In the genomic region with DNA sequence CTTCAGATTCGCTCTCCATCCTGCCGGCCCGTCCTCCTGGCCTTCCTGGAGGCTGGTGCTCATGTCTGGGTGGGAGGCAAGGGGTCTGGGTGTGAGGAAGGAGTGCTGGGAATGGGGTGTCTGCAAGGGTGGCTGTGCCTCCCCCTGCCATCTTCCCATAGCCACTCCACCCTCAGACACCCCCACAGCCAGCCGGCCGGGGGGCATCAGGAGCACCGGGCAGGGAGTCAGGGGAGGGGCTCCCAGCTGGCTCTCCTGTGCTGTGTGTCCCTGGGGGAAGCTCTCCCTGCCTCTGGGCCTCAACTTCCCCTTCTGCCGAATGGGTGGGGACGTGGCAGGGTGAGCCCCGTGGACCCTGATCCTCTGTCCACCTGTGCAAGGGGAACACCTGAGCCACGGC, we compare ENCODE assay signal across 24 cellular contexts. TPM values are rescaled to one million over a fixed set of nuclear protein-coding genes. Genes with fewer than 3 reads are reported as not detected.
DNase-seq lines count a peak whose midpoint lies in the region; ATAC-seq, FAIRE-seq and TF ChIP-seq lines count a peak whose summit lies in the region.
"Had no signal": no experiment of that assay in that cellular context is flagged by ENCODE, and none has a peak within 500 bp of the region (broad histone marks: within the 10 kb centered on the region; RNA-seq: fewer than 3 reads in every experiment).

No MANE protein-coding gene starts in this region.

- H3K9me3 Mint-ChIP-seq in CD4-positive, alpha-beta T cell: no peaks in the 10 kb centered on the region
- H3K9me3 Mint-ChIP-seq: CD4-positive, CD25-positive, alpha-beta regulatory T cell; CD8-positive, alpha-beta memory T cell; GM23338 had no signal

- no peak for TF ChIP-seq POLR2A in H1 (IDR thresholded peaks at IDR 0.05; ENCODE audit: control extremely low read depth in 1 of 2, low read depth in 2 of 2, low read length in 2 of 2)

- CTCF ChIA-PET in H1 (lab: Charles Lee; ENCODE audit: partially characterized antibody): interaction anchor here (0.7 to 2.4 kb wide), 15 partner anchors 8 to 352 kb away, joined by 3 to 14 read pairs (median 4); no protein-coding TSS in a partner anchor
- CTCF ChIA-PET in CD4-positive, alpha-beta T cell (lab: Charles Lee): no interaction called here

- no peak overlapping the region for H4K5ac ChIP-seq in H1 (ENCODE audit: insufficient read length, low read depth, low read length)

- DNase-seq in H1 (ENCODE audit: low read depth in 1 of 2, low spot score in 2 of 2): no peak
- DNase-seq in SHP77 treated with DMSO at 0.1 percent for 48 hours (lab: John Stamatoyannopoulos, UW): no peak
- no peak for DNase-seq in CD4-positive, alpha-beta T cell
- DNase-seq: 8988T; ACHN; AML-193; BE2C; CD4-positive, CD25-positive, alpha-beta regulatory T cell; CD8-positive, alpha-beta memory T cell; DMS 273 treated with DMSO at 0.1 percent for 48 hours; DMS79; GF-D8; HFFc6 had no signal

- H3K14ac ChIP-seq in H1 (ENCODE audit: insufficient read length): no peak overlapping the region

- no peaks in the 10 kb centered on the region for H3K36me3 Mint-ChIP-seq in CD4-positive, alpha-beta T cell (ENCODE audit: low read depth)
- H3K36me3 Mint-ChIP-seq: CD4-positive, CD25-positive, alpha-beta regulatory T cell; CD8-positive, alpha-beta memory T cell had no signal

- POLR2A ChIA-PET in H1 (lab: Charles Lee; ENCODE audit: partially characterized antibody): interaction anchor here (0.9 to 1.2 kb wide), 3 partner anchors 12 to 18 kb away, joined by 3 read pairs; no protein-coding TSS in a partner anchor
- POLR2A ChIA-PET in CD4-positive, alpha-beta T cell (lab: Charles Lee): no interaction called here

- no peak for TF ChIP-seq RAD21 in H1 (IDR thresholded peaks at IDR 0.05 in 1 of 2, conservative IDR thresholded peaks at IDR 0.05 in 1 of 2; ENCODE audit: low read depth in 2 of 2, low read length in 2 of 2)

- no peak overlapping the region for H2BK15ac ChIP-seq in H1 (ENCODE audit: low read length)

- H3K79me2 ChIP-seq in H1 (ENCODE audit: control insufficient read depth in 1 of 2, insufficient read depth in 2 of 2, low read length in 2 of 2): peaks cover 0 to 3% of the 10 kb centered on the region in 2 experiments; a peak in 1 of 4 replicates

- no peak overlapping the region for H3K23ac ChIP-seq in H1 (ENCODE audit: insufficient read length)

- H3K27me3 Mint-ChIP-seq in CD4-positive, alpha-beta T cell: no peaks in the 10 kb centered on the region
- H3K27me3 Mint-ChIP-seq: CD4-positive, CD25-positive, alpha-beta regulatory T cell had no signal

- H2BK120ac ChIP-seq in H1 (replicated peaks; ENCODE audit: low read depth, low read length): no peak overlapping the region

- no peak for FAIRE-seq in H1 (lab: Jason Lieb, UNC)
- FAIRE-seq: A549, D721Med, GM12891, GM18507, H54 had no signal

- H3K18ac ChIP-seq in H1 (ENCODE audit: extremely low read depth, low read length): no peak overlapping the region

- H3K4me1 ChIP-seq in BLaER1 (peaks cover 26% of the 10 kb centered on the region), H1 (replicated peaks in 1 of 4; ENCODE audit: control insufficient read depth in 3 of 4, insufficient read depth in 4 of 4, low read length in 3 of 4) (no peaks in the 10 kb centered on the region; a peak in 1 of 7 replicates)
- H3K4me1 ChIP-seq: A549, BE2C, HAP-1 had no signal

- no peak overlapping the region for H2BK5ac ChIP-seq in H1 (ENCODE audit: low read depth, low read length)

- H3K4me3 Mint-ChIP-seq in CD4-positive, alpha-beta T cell: no peak overlapping the region
- H3K4me3 Mint-ChIP-seq: CD4-positive, CD25-positive, alpha-beta regulatory T cell; CD8-positive, alpha-beta memory T cell; GM23338; HFFc6 had no signal

- intact Hi-C loops in CD4-positive, alpha-beta T cell (cut with DNase I, micrococcal nuclease): no loop called here

- H4K20me1 ChIP-seq in BLaER1 (no peaks in the 10 kb centered on the region), H1 (replicated peaks in 1 of 2; ENCODE audit: control insufficient read depth in 1 of 2, insufficient read depth in 2 of 2, low read length in 2 of 2) (peaks cover 0 to 6% of the 10 kb centered on the region in 2 experiments)

- ATAC-seq in HG02884 (IDR thresholded peaks at IDR 0.05; ENCODE audit: unreplicated experiment): no peak
- ATAC-seq in CD4-positive, alpha-beta T cell (ENCODE audit: poor library complexity): no peak
- ATAC-seq: GM23338 had no signal

- H2AFZ ChIP-seq in H1 (ENCODE audit: low read length): no peak overlapping the region
- H2AFZ ChIP-seq: GM23338 had no signal

- H3K4me1 Mint-ChIP-seq in CD4-positive, alpha-beta T cell (ENCODE audit: low read depth): no peaks in the 10 kb centered on the region
- H3K4me1 Mint-ChIP-seq: CD4-positive, CD25-positive, alpha-beta regulatory T cell; CD8-positive, alpha-beta memory T cell had no signal

- H3K27me3 ChIP-seq in BLaER1 (no peaks in the 10 kb centered on the region), H1 (replicated peaks in 1 of 4; ENCODE audit: control insufficient read depth in 3 of 4, extremely low read depth in 1 of 4, insufficient read depth in 3 of 4, low read length in 3 of 4) (no peaks in the 10 kb centered on the region)
- no peaks in the 10 kb centered on the region for H3K27me3 ChIP-seq in CD4-positive, alpha-beta T cell (ENCODE audit: control insufficient read depth, insufficient read depth, low read length)

- H3K9me3 ChIP-seq in BLaER1: no peaks in the 10 kb centered on the region
- no peaks in the 10 kb centered on the region for H3K9me3 ChIP-seq in KOPT-K1 (ENCODE audit: insufficient read depth, low read length, poor library complexity, severe bottlenecking)
- H3K9me3 ChIP-seq in H1 (ENCODE audit: insufficient read depth in 2 of 2, low read depth in 1 of 2, low read length in 1 of 2): peaks cover 0 to 3% of the 10 kb centered on the region in 2 experiments; a peak in 1 of 4 replicates
- no peaks in the 10 kb centered on the region for H3K9me3 ChIP-seq in CD4-positive, alpha-beta T cell (ENCODE audit: control insufficient read depth, low read length)
- H3K9me3 ChIP-seq: A549, BE2C, HAP-1 had no signal

- no peak overlapping the region for H3K4ac ChIP-seq in H1 (replicated peaks; ENCODE audit: insufficient read length, low read depth, low read length)

- no peak overlapping the region for H3K27ac Mint-ChIP-seq in CD4-positive, alpha-beta T cell
- H3K27ac Mint-ChIP-seq: CD4-positive, CD25-positive, alpha-beta regulatory T cell; GM23338; HFFc6 had no signal

- H2BK20ac ChIP-seq in H1 (ENCODE audit: low read length): no peak overlapping the region

- H3K79me1 ChIP-seq in H1 (ENCODE audit: low read depth, low read length): no peaks in the 10 kb centered on the region

- H3K4me2 ChIP-seq in BLaER1 (peak overlapping the region; percentile 73), H1 (ENCODE audit: insufficient read depth in 1 of 2, low read depth in 2 of 2, low read length in 2 of 2) (no peak overlapping the region)
- H3K4me2 ChIP-seq: A549, GM23338 had no signal

- no peaks in the 10 kb centered on the region for H3K23me2 ChIP-seq in H1 (ENCODE audit: low read depth, low read length)

- H3K4me3 ChIP-seq in BLaER1 (no peak overlapping the region), H1 (ENCODE audit: extremely low read depth in 1 of 4, insufficient read depth in 2 of 4, low read depth in 3 of 4, low read length in 4 of 4) (no peak overlapping the region)
- H3K4me3 ChIP-seq: A549, GM23338, HAP-1 had no signal

- no peak for TF ChIP-seq EP300 in H1 (IDR thresholded peaks at IDR 0.05; ENCODE audit: borderline replicate concordance in 1 of 2, low read depth in 2 of 2, low read length in 2 of 2)

- no peak for TF ChIP-seq CTCF in H1 (IDR thresholded peaks at IDR 0.05; ENCODE audit: control extremely low read depth in 1 of 3, insufficient read depth in 1 of 3, low read depth in 1 of 3, low read length in 3 of 3)
- no peak for TF ChIP-seq CTCF in CD4-positive, alpha-beta T cell (IDR thresholded peaks at IDR 0.05)

- 92% methylated on average over 10 of the region's 10 CpGs; no CpG with 5 or more reads in 1 of the 2 experiments for WGBS in H1 (ENCODE audit: extremely low coverage in 1 of 2, insufficient coverage in 1 of 2, insufficient read length in 1 of 2, insufficient replicate concordance in 2 of 2, low coverage in 1 of 2, low lambda C conversion rate in 2 of 2, missing lambda C conversion rate in 1 of 2), 2 experiments

- H3K9ac ChIP-seq in BLaER1 (no peak overlapping the region), H1 (replicated peaks in 1 of 4; ENCODE audit: extremely low read depth in 1 of 4, low read depth in 3 of 4, low read length in 3 of 4) (no peak overlapping the region)

- no peak overlapping the region for H4K91ac ChIP-seq in H1 (replicated peaks; ENCODE audit: insufficient read length, low read length)

- no peaks in the 10 kb centered on the region for H3K36me3 ChIP-seq in BLaER1
- no peaks in the 10 kb centered on the region for H3K36me3 ChIP-seq in KOPT-K1 (ENCODE audit: insufficient read depth, low read length)
- no peaks in the 10 kb centered on the region for H3K36me3 ChIP-seq in H1 (ENCODE audit: control insufficient read depth in 2 of 4, insufficient read depth in 4 of 4, low read length in 3 of 4)
- H3K36me3 ChIP-seq: BE2C, HAP-1 had no signal

- H2BK12ac ChIP-seq in H1 (ENCODE audit: low read depth, low read length): no peak overlapping the region

- H2AK5ac ChIP-seq in H1 (ENCODE audit: low read depth, low read length): no peak overlapping the region

- H3K56ac ChIP-seq in H1 (replicated peaks; ENCODE audit: insufficient read length, low read depth, low read length): no peak overlapping the region

- H4K8ac ChIP-seq in H1 (ENCODE audit: extremely low read depth, insufficient read depth, low read length): peak overlapping the region; percentile 51; the same call in 1 of the 2 replicates

- H3K27ac ChIP-seq in BLaER1 (no peak overlapping the region), KOPT-K1 (ENCODE audit: low read depth, low read length, poor library complexity, severe bottlenecking) (peak overlapping the region; percentile 57), H1 (ENCODE audit: low read depth, low read length) (no peak overlapping the region)
- H3K27ac ChIP-seq in CD4-positive, alpha-beta T cell (ENCODE audit: low read depth, low read length): no peak overlapping the region
- H3K27ac ChIP-seq: A549, C4-2B had no signal

TF ChIP-seq in H1, 55 proteins besides CTCF, POLR2A, EP300 and RAD21 (continues in another document):
- no peak for TF ChIP-seq ASH2L (IDR thresholded peaks at IDR 0.05; ENCODE audit: low read length)
- TF ChIP-seq BRCA1 (IDR thresholded peaks at IDR 0.05; ENCODE audit: low read depth, low read length): no peak
- no peak for TF ChIP-seq RXRA (IDR thresholded peaks at IDR 0.05; ENCODE audit: insufficient read depth, low read depth, low read length)

RNA-seq across cellular contexts. Expression of gene MICALL2, which starts 18.6 kb away (rescaled TPM):
- 7.7 and 8.5 TPM in 2 replicates for total RNA-seq in H1 (2021; fragmentation: NEBNext Ultra II Directional; extraction: Animal tissue kit (Norgen Biotek cat#: 25700))
- 5.3 and 7.4 TPM in 2 replicates for polyA plus RNA-seq in H1 (2011; rRNA removed)
- polyA plus RNA-seq in H1 (2011; cell fraction: cytosol; rRNA removed): 7.2 TPM
- polyA plus RNA-seq in H1 (2011; cell fraction: nucleus; rRNA removed): 64.5 TPM
- polyA plus RNA-seq in H1 (2012, experiment 1 of 2): 4.7 to 12.0 TPM (median 11.0 TPM) in 4 replicates
- polyA plus RNA-seq in H1 (2012, experiment 2 of 2): 4.4 TPM
- 8.1 TPM for polyA plus RNA-seq in H1 (2013, experiment 1 of 2)
- 6.8 TPM for polyA plus RNA-seq in H1 (2013, experiment 2 of 2)
- polyA minus RNA-seq in H1 (2011; rRNA and poly(A)+ RNA removed): 8.8 and 9.6 TPM in 2 replicates
- 5.7 TPM for polyA minus RNA-seq in H1 (2011; cell fraction: cytosol; rRNA and poly(A)+ RNA removed)
- polyA minus RNA-seq in H1 (2011; cell fraction: nucleus; rRNA and poly(A)+ RNA removed): 14.6 TPM
- total RNA-seq in CD4-positive, alpha-beta T cell: 1 to 10 TPM; 1.9 to 2.2 TPM
